8 cellular contexts compared by ENCODE assay signal in the genomic region with DNA sequence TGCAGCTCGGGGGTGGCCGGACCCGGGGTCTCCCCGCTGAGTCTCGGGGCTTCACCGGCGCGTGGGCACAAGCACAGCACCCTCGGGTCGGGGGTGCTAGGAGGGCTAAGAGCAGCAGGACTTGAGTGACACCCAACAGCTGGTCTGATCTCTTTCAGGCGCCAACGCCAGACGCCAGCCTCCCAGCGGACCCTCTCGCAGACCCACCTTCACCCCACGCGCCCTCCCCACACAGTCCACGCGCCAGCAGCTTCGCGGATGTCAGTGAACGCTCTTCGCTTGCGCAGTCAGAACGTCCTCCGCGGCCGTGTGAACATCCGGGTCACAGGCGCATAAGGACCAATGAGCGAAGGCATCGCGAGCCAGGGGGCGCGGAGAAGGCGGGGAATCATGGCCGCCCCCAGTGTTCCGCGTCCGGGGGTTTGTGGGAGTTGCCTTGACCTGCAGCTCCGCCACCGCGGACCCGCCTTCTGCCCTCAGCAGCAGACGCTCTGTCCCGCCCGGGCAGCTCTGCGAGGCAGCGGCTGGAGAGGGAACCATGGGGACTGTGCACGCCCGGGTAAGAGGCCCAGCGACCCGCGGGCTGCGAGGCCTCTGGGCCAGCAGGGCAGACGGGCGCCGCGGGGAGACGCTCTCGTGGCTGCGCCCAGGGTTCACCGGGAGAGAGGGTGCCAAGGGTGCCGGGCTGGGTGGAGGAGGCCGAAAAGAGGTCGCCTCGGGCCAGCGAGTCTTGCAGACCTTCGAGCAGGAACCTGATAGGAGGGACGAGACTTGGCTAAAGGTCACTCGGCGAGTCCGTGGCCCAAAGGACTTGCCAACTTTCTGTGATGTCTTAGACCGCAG. TPM values are rescaled to one million over a fixed set of nuclear protein-coding genes. Genes with fewer than 3 reads are reported as not detected.
DNase-seq lines count a peak whose midpoint lies in the region; ATAC-seq and TF ChIP-seq lines count a peak whose summit lies in the region.

A gene (plus strand): TSS at position 403 of the 843 bp plus-strand sequence. CDS start 136 bp downstream, at position 539.

- TF ChIP-seq POLR2A in uterus (IDR thresholded peaks at IDR 0.05), result peak; percentile 32 to 73

- H3K4me1 ChIP-seq in right atrium auricular region (peaks cover 0 to 35% of the 10 kb centered on the region in 2 donors), uterus (peaks cover 0 to 11% of the 10 kb centered on the region in 2 donors)

- TF ChIP-seq CTCF in GM13976 (IDR thresholded peaks at IDR 0.05; ENCODE audit: borderline replicate concordance, control extremely low read depth, extremely low read depth, insufficient read depth, missing control alignments) (no peak), right atrium auricular region (IDR thresholded peaks at IDR 0.05) (peak in 1 of 2 donors; percentile 12), uterus (IDR thresholded peaks at IDR 0.05) (no peak)

- H3K36me3 ChIP-seq in right atrium auricular region, result no peaks in the 10 kb centered on the region
- no peaks in the 10 kb centered on the region for H3K36me3 ChIP-seq in uterus

- peak within 1 kb of the TSS; percentile 83 to 89 for H3K4me3 ChIP-seq in right atrium auricular region
- H3K4me3 ChIP-seq in uterus, result peak within 1 kb of the TSS; percentile 90 to 92

- H3K27me3 ChIP-seq in right atrium auricular region (no peaks in the 10 kb centered on the region), uterus (no peaks in the 10 kb centered on the region)

- intact Hi-C loops in T-helper 2 cell treated with Interferon-gamma antibody and Interleukin-4, amounts not matched to agents 100 ng/mL and 5 ng/mL, for 36 hours (cut with micrococcal nuclease), result no loop called here
- intact Hi-C loops in uterus (cut with DNase I; ENCODE audit: low total_unique reads), result no loop called here

- H3K9me3 ChIP-seq in right atrium auricular region, result no peaks in the 10 kb centered on the region
- no peaks in the 10 kb centered on the region for H3K9me3 ChIP-seq in uterus

- DNase-seq in GM13976 (ENCODE audit: low spot score), result peak; percentile 98
- DNase-seq in NCI-H146 (lab: John Stamatoyannopoulos, UW), result peak; percentile 90
- peak; percentile 74 to 96 (median 91) for DNase-seq in anterior cingulate cortex (lab: John Stamatoyannopoulos, UW)
- peak; percentile 93 for DNase-seq in right atrium auricular region (ENCODE audit: low spot score)
- peak; percentile 64 for DNase-seq in pulmonary artery endothelial cell (ENCODE audit: low read depth, low spot score)
- DNase-seq in uterus, result peak; percentile 88 to 92

- in situ Hi-C loops in GM13976 (cut with MboI; ENCODE audit: low sequenced_read_pairs, unreplicated experiment), result no loop called here

- ATAC-seq in HG02852 (IDR thresholded peaks at IDR 0.05; ENCODE audit: unreplicated experiment), result peak; percentile 94

- H3K27ac ChIP-seq in right atrium auricular region (peak within 1 kb of the TSS; percentile 78 to 92), uterus (peak within 1 kb of the TSS; percentile 64 to 79)

RNA-seq across cellular contexts. Expression of the gene that starts here (rescaled TPM):
- 54.4 and 56.3 TPM in 2 replicates for total RNA-seq in T-helper 2 cell treated with Interferon-gamma antibody and Interleukin-4, amounts not matched to agents 100 ng/mL and 5 ng/mL, for 36 hours
- total RNA-seq in right atrium auricular region, result 10 to 100 TPM; 40.4 to 57.1 TPM
- 57.3 and 59.2 TPM in 2 replicates for total RNA-seq in pulmonary artery endothelial cell
- 10 to 100 TPM; 16.2 to 58.2 (median 24.8) TPM for total RNA-seq in uterus

Comparison
In these comparisons a context has a peak if more than half of its experiments do, and no peak if none do; other contexts are left out.
1. Peak in every context shown above with its lines: DNase-seq, ATAC-seq, H3K4me3 ChIP-seq and H3K27ac ChIP-seq.